15 cellular contexts compared by ENCODE assay signal in the genomic region with DNA sequence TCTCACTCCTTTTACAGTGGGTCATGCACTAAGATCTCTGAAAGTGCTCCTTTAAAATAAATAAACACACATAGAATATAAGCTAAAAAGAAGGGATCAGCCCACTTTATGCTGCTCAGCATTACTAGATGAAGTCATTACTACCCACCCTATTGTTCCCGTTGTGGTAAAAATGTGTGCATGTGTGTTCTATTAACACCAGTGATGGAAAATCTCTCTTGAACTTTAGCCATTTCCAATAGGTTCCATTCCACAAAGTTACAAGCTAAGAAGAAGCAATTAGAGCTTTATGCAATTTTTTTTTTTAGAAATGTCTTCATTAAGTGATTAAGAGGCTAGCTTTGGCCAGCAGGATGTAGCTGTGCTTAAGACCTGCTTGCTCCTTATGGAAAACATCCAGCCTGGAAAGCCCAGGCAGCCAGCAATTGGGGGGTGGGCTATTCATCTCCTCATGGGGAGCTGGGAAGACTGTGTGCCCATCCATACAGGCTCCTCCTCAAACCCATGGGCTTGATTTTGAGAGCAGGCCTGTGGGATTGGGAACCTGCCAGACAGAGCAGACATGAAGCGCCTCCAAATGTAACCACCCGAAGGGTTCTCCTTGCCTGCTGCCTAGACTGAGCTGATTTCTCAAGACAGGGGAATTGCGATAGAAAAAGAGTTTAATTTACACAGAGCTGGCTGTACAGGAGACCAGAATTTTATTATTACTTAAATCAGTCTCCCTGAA.
A peak's percentile ranks its signal among the peaks of the same experiment; 100 is the strongest.
DNase-seq lines count a peak whose midpoint lies in the region; TF ChIP-seq lines count a peak whose summit lies in the region.
"Had no signal": no experiment of that assay in that cellular context is flagged by ENCODE, and none has a peak within 500 bp of the region (broad histone marks: within the 10 kb centered on the region; RNA-seq: fewer than 3 reads in every experiment).

No MANE protein-coding gene starts in this region.

- no peaks in the 10 kb centered on the region for H3K36me3 ChIP-seq in suprapubic skin

- no peak overlapping the region for H4K91ac ChIP-seq in H9 (ENCODE audit: insufficient read length, low read depth, low read length)

- H4K20me1 ChIP-seq in H9 (ENCODE audit: control insufficient read depth, insufficient read depth, insufficient read length): no peaks in the 10 kb centered on the region

- no peak overlapping the region for H3K56ac ChIP-seq in H9 (ENCODE audit: insufficient read length, low read depth, low read length)

- H2BK20ac ChIP-seq in H9 (ENCODE audit: low read depth, low read length, poor library complexity, severe bottlenecking): no peak overlapping the region

- H3K4me1 ChIP-seq in H9 (ENCODE audit: insufficient read depth, low read length): no peaks in the 10 kb centered on the region; the same call in 1 of the 2 replicates
- H3K4me1 ChIP-seq in suprapubic skin: peaks cover 22% of the 10 kb centered on the region

- H3K18ac ChIP-seq in H9 (ENCODE audit: insufficient read length, low read depth, low read length): no peak overlapping the region

- H3K27ac ChIP-seq in H9 (ENCODE audit: insufficient read length, low read depth, low read length): no peak overlapping the region
- no peak overlapping the region for H3K27ac ChIP-seq in suprapubic skin

- H2AK5ac ChIP-seq in H9 (ENCODE audit: insufficient read length, low read length): no peak overlapping the region

- H2BK5ac ChIP-seq in H9 (ENCODE audit: insufficient read length, low read length): no peak overlapping the region

- H2BK15ac ChIP-seq in H9 (ENCODE audit: low read depth, low read length): no peak overlapping the region

- H3K27me3 ChIP-seq in H9 (ENCODE audit: insufficient read depth, low read length): no peaks in the 10 kb centered on the region
- H3K27me3 ChIP-seq in suprapubic skin: no peaks in the 10 kb centered on the region

- no peak overlapping the region for H4K8ac ChIP-seq in H9 (replicated peaks; ENCODE audit: insufficient read length, low read depth, low read length)

- no peaks in the 10 kb centered on the region for H3K9me3 ChIP-seq in H9 (ENCODE audit: control insufficient read depth, low read depth, low read length)
- H3K9me3 ChIP-seq in suprapubic skin: no peaks in the 10 kb centered on the region

- H3K4me3 Mint-ChIP-seq in H9: no peak overlapping the region
- H3K4me3 Mint-ChIP-seq: activated naive CD8-positive, alpha-beta T cell; stimulated activated naive CD8-positive, alpha-beta T cell treated with anti-CD3 and anti-CD28 coated beads, Interleukin-15, Interleukin-2, amounts not matched to agents 100 ng/mL and 50 ng/mL, for 24 hours had no signal

- no peaks in the 10 kb centered on the region for H3K79me1 ChIP-seq in H9 (ENCODE audit: insufficient read depth, low read depth, low read length, poor library complexity, severe bottlenecking)

- H3K27ac Mint-ChIP-seq in H9: no peak overlapping the region
- H3K27ac Mint-ChIP-seq: activated naive CD8-positive, alpha-beta T cell; progenitor cell of endocrine pancreas; stimulated activated naive CD8-positive, alpha-beta T cell treated with anti-CD3 and anti-CD28 coated beads, Interleukin-15, Interleukin-2, amounts not matched to agents 100 ng/mL and 50 ng/mL, for 24 hours had no signal

- no peak for TF ChIP-seq EP300 in suprapubic skin (IDR thresholded peaks at IDR 0.05)

- H3K4me3 ChIP-seq in WI38 (ENCODE audit: low read depth, low read length) (peak overlapping the region; percentile 22), fibroblast of the aortic adventitia (ENCODE audit: low read depth, low read length) (peak overlapping the region; percentile 33), suprapubic skin (no peak overlapping the region)

- H3K4me1 Mint-ChIP-seq in H9: peaks cover 27 to 30% of the 10 kb centered on the region in 2 experiments

- WGBS in H9 (ENCODE audit: extremely low coverage, insufficient read length, low lambda C conversion rate): no CpG with 5 or more reads among the region's 4 CpGs
- 66% methylated on average over 4 of the region's 4 CpGs for WGBS in suprapubic skin

- no peaks in the 10 kb centered on the region for H3K79me2 ChIP-seq in H9 (ENCODE audit: insufficient read depth, low read length)

- H3T11ph ChIP-seq in H9 (ENCODE audit: low read length): no peak overlapping the region

- no peak overlapping the region for H3K9ac ChIP-seq in H9 (ENCODE audit: extremely low read depth, insufficient read length, low read length)

- no peak overlapping the region for H2AFZ ChIP-seq in H9 (ENCODE audit: low read length)

- no peaks in the 10 kb centered on the region for H3K9me3 Mint-ChIP-seq in H9
- H3K9me3 Mint-ChIP-seq: stimulated activated naive CD8-positive, alpha-beta T cell treated with anti-CD3 and anti-CD28 coated beads, Interleukin-15, Interleukin-2, amounts not matched to agents 100 ng/mL and 50 ng/mL, for 24 hours had no signal

- peak; percentile 14 for DNase-seq in H9
- peak; percentile 82 for DNase-seq in fibroblast of the aortic adventitia (ENCODE audit: low read depth)
- DNase-seq in suprapubic skin (ENCODE audit: low spot score in 2 of 2): peak; percentile 44 to 54
- DNase-seq in NCI-H1930 (lab: John Stamatoyannopoulos, UW): no peak
- no peak for DNase-seq in NCI-H1048 (lab: John Stamatoyannopoulos, UW)
- DNase-seq in stimulated activated naive CD4-positive, alpha-beta T cell (lab: John Stamatoyannopoulos, UW): no peak
- DNase-seq: activated CD4-positive, alpha-beta T cell treated with anti-CD3 and anti-CD28 coated beads for 4 hours; effector CD8-positive, alpha-beta T cell; Karpas-422; stimulated activated CD4-positive, alpha-beta T cell treated with anti-CD3 and anti-CD28 coated beads, Interleukin-4, amount 100 ng/mL, for 1 hour; SW 1271 had no signal

- no peak overlapping the region for H3K14ac ChIP-seq in H9 (ENCODE audit: insufficient read depth, low read length)

- peaks cover 1% of the 10 kb centered on the region for H3K27me3 Mint-ChIP-seq in H9 (ENCODE audit: low read depth)
- H3K27me3 Mint-ChIP-seq: activated naive CD8-positive, alpha-beta T cell; stimulated activated naive CD8-positive, alpha-beta T cell treated with anti-CD3 and anti-CD28 coated beads, Interleukin-15, Interleukin-2, amounts not matched to agents 100 ng/mL and 50 ng/mL, for 24 hours had no signal

- H2BK120ac ChIP-seq in H9 (ENCODE audit: low read depth, low read length, poor library complexity, severe bottlenecking): no peak overlapping the region

- no peak for TF ChIP-seq CTCF in H9 (conservative IDR thresholded peaks at IDR 0.05)
- no peak for TF ChIP-seq CTCF in WI38 (IDR thresholded peaks at IDR 0.05; ENCODE audit: low read depth, low read length)
- no peak for TF ChIP-seq CTCF in fibroblast of the aortic adventitia (IDR thresholded peaks at IDR 0.05; ENCODE audit: insufficient read depth, low read length)
- TF ChIP-seq CTCF in suprapubic skin (IDR thresholded peaks at IDR 0.05): no peak

- H3K4ac ChIP-seq in H9 (ENCODE audit: low read depth, low read length): no peak overlapping the region

- no peak overlapping the region for H4K5ac ChIP-seq in H9 (ENCODE audit: insufficient read length, low read depth, low read length)

- H3K23me2 ChIP-seq in H9 (ENCODE audit: insufficient read length, low read depth, low read length, poor library complexity, severe bottlenecking): no peaks in the 10 kb centered on the region

- no peak overlapping the region for H2BK12ac ChIP-seq in H9 (ENCODE audit: insufficient read length, low read depth, low read length)

- no peak overlapping the region for H3K4me2 ChIP-seq in H9 (ENCODE audit: insufficient read depth, insufficient read length, low read length)

- no peaks in the 10 kb centered on the region for H3K36me3 Mint-ChIP-seq in H9 (ENCODE audit: insufficient read depth in 1 of 3, low read depth in 3 of 3)
- H3K36me3 Mint-ChIP-seq: activated naive CD8-positive, alpha-beta T cell had no signal

- TF ChIP-seq POLR2A in suprapubic skin (IDR thresholded peaks at IDR 0.05): no peak

- H3K23ac ChIP-seq in H9 (ENCODE audit: insufficient read length, low read depth, low read length): no peak overlapping the region

Comparison
In these comparisons a context has a peak if more than half of its experiments do, and no peak if none do; other contexts are left out.
1. DNase-seq: peak in H9 (single experiment), fibroblast of the aortic adventitia (single experiment) and suprapubic skin (2 of 2); none in NCI-H1930 (0 of 2), NCI-H1048 (single experiment) and stimulated activated naive CD4-positive, alpha-beta T cell (0 of 6).